16 cellular contexts compared by ENCODE assay signal in genomic region chr9:6782981-6783380, GRCh38. TPM values are rescaled to one million over a fixed set of nuclear protein-coding genes. Genes with fewer than 3 reads are reported as not detected.
DNase-seq lines count a peak whose midpoint lies in the region; ATAC-seq and TF ChIP-seq lines count a peak whose summit lies in the region.
"Had no signal": no experiment of that assay in that cellular context is flagged by ENCODE, and none has a peak within 500 bp of the region (broad histone marks: within the 10 kb centered on the region; RNA-seq: fewer than 3 reads in every experiment).

No MANE protein-coding gene starts in this region.

- H3K4me3 Mint-ChIP-seq in CD4-positive, alpha-beta T cell: peak overlapping the region; percentile 22
- H3K4me3 Mint-ChIP-seq in natural killer cell treated with Interleukin-12 subunit alpha and Interleukin-12 subunit beta and Interleukin-15 and Interleukin-18, amount 100 ng/mL, for 72 hours: peak overlapping the region; percentile 8
- H3K4me3 Mint-ChIP-seq: activated CD4-positive, alpha-beta memory T cell treated with anti-CD3 and anti-CD28 coated beads, Interleukin-2, amount 10 ng/mL, durations not matched to agents 7 days and 5 days; nephron had no signal

- no peaks in the 10 kb centered on the region for H3K27me3 Mint-ChIP-seq in CD4-positive, alpha-beta T cell
- no peaks in the 10 kb centered on the region for H3K27me3 Mint-ChIP-seq in natural killer cell treated with Interleukin-12 subunit alpha and Interleukin-12 subunit beta and Interleukin-15 and Interleukin-18, amount 100 ng/mL, for 72 hours
- H3K27me3 Mint-ChIP-seq: activated CD4-positive, alpha-beta memory T cell treated with anti-CD3 and anti-CD28 coated beads, Interleukin-2, amount 10 ng/mL, durations not matched to agents 7 days and 5 days had no signal

- no peak overlapping the region for H3K4me3 ChIP-seq in Jurkat, Clone E6-1 (ENCODE audit: low read length)
- H3K4me3 ChIP-seq: ascending aorta, suprapubic skin had no signal

- no peaks in the 10 kb centered on the region for H3K9me3 ChIP-seq in CD4-positive, alpha-beta T cell (ENCODE audit: control insufficient read depth, low read length)
- H3K9me3 ChIP-seq: ascending aorta, SK-N-SH, suprapubic skin had no signal

- TF ChIP-seq CTCF in CD4-positive, alpha-beta T cell (IDR thresholded peaks at IDR 0.05): no peak

- H3K36me3 Mint-ChIP-seq in CD4-positive, alpha-beta T cell (ENCODE audit: low read depth): no peaks in the 10 kb centered on the region
- no peaks in the 10 kb centered on the region for H3K36me3 Mint-ChIP-seq in natural killer cell treated with Interleukin-12 subunit alpha and Interleukin-12 subunit beta and Interleukin-15 and Interleukin-18, amount 100 ng/mL, for 72 hours

- no peaks in the 10 kb centered on the region for H3K9me3 Mint-ChIP-seq in CD4-positive, alpha-beta T cell
- no peaks in the 10 kb centered on the region for H3K9me3 Mint-ChIP-seq in natural killer cell treated with Interleukin-12 subunit alpha and Interleukin-12 subunit beta and Interleukin-15 and Interleukin-18, amount 100 ng/mL, for 72 hours
- H3K9me3 Mint-ChIP-seq: activated CD4-positive, alpha-beta memory T cell treated with anti-CD3 and anti-CD28 coated beads, Interleukin-2, amount 10 ng/mL, durations not matched to agents 7 days and 5 days; nephron had no signal

- intact Hi-C loops in CD4-positive, alpha-beta T cell (cut with DNase I, micrococcal nuclease): no loop called here

- CTCF ChIA-PET in CD4-positive, alpha-beta T cell (lab: Charles Lee): no interaction called here

- POLR2A ChIA-PET in CD4-positive, alpha-beta T cell (lab: Charles Lee): interaction anchor here (8.5 kb wide), 1 partner anchor 25 kb away, joined by 60 read pairs; the partner anchor contains the start of gene KDM4C

- H3K4me1 Mint-ChIP-seq in CD4-positive, alpha-beta T cell (ENCODE audit: low read depth): peaks cover 73% of the 10 kb centered on the region
- H3K4me1 Mint-ChIP-seq in natural killer cell treated with Interleukin-12 subunit alpha and Interleukin-12 subunit beta and Interleukin-15 and Interleukin-18, amount 100 ng/mL, for 72 hours (ENCODE audit: low read depth in 2 of 2): peaks cover 52 to 53% of the 10 kb centered on the region in 2 donors

- DNase-seq in CD4-positive, alpha-beta T cell: no peak
- peak; percentile 44 for DNase-seq in Jurkat, Clone E6-1 (ENCODE audit: low read depth, low spot score)
- DNase-seq in amniotic epithelial cell (ENCODE audit: low read depth) (peak; percentile 75), GDM1 (lab: John Stamatoyannopoulos, UW) (no peak), AG08395 (ENCODE audit: low spot score) (no peak), NCI-H69 (lab: John Stamatoyannopoulos, UW) (no peak)
- DNase-seq in natural killer cell treated with Interleukin-12 subunit alpha and Interleukin-12 subunit beta and Interleukin-15 and Interleukin-18, amount 100 ng/mL, for 72 hours (ENCODE audit: low spot score): no peak
- DNase-seq: activated CD4-positive, alpha-beta memory T cell treated with anti-CD3 and anti-CD28 coated beads, Interleukin-2, amount 10 ng/mL, durations not matched to agents 7 days and 5 days; DMS 273 treated with DMSO at 0.1 percent for 48 hours; NCI-H1048; NCI-H748 treated with DMSO at 0.1 percent for 48 hours; SK-N-SH had no signal

- no peak overlapping the region for H3K27ac ChIP-seq in CD4-positive, alpha-beta T cell (ENCODE audit: low read depth, low read length)
- H3K27ac ChIP-seq: ascending aorta, suprapubic skin had no signal

- peak overlapping the region; percentile 18 for H3K27ac Mint-ChIP-seq in CD4-positive, alpha-beta T cell
- peak overlapping the region in 1 of 2 donors; percentile 64 for H3K27ac Mint-ChIP-seq in natural killer cell treated with Interleukin-12 subunit alpha and Interleukin-12 subunit beta and Interleukin-15 and Interleukin-18, amount 100 ng/mL, for 72 hours
- H3K27ac Mint-ChIP-seq: activated CD4-positive, alpha-beta memory T cell treated with anti-CD3 and anti-CD28 coated beads, Interleukin-2, amount 10 ng/mL, durations not matched to agents 7 days and 5 days; nephron had no signal

- no peaks in the 10 kb centered on the region for H3K27me3 ChIP-seq in CD4-positive, alpha-beta T cell (ENCODE audit: control insufficient read depth, insufficient read depth, low read length)
- H3K27me3 ChIP-seq: ascending aorta, suprapubic skin had no signal

- peak; percentile 37 for ATAC-seq in CD4-positive, alpha-beta T cell (ENCODE audit: poor library complexity)
- ATAC-seq in natural killer cell treated with Interleukin-12 subunit alpha and Interleukin-12 subunit beta and Interleukin-15 and Interleukin-18, amount 100 ng/mL, for 72 hours: no peak
- ATAC-seq in HG03159 (IDR thresholded peaks at IDR 0.05; ENCODE audit: unreplicated experiment): no peak

RNA-seq across cellular contexts. Expression of gene KDM4C, which starts 25.2 kb away (rescaled TPM):
- 10 to 100 TPM; 60.1 to 61.3 TPM for total RNA-seq in CD4-positive, alpha-beta T cell
- polyA plus RNA-seq in Jurkat, Clone E6-1 (2012; ENCODE audit: insufficient read depth, insufficient read length): 12.4 TPM
- 10 to 100 TPM; 66.2 to 68.7 TPM for total RNA-seq in natural killer cell treated with Interleukin-12 subunit alpha and Interleukin-12 subunit beta and Interleukin-15 and Interleukin-18, amount 100 ng/mL, for 72 hours

Comparison
In these comparisons a context has a peak if more than half of its experiments do, and no peak if none do; other contexts are left out.
1. DNase-seq: peak in Jurkat, Clone E6-1 (single experiment) and amniotic epithelial cell (single experiment); none in CD4-positive, alpha-beta T cell (0 of 10), natural killer cell treated with Interleukin-12 subunit alpha and Interleukin-12 subunit beta and Interleukin-15 and Interleukin-18, amount 100 ng/mL, for 72 hours (single experiment), GDM1 (single experiment), AG08395 (single experiment) and NCI-H69 (single experiment).